ENCODE assay signal across 1 cellular context in genomic region chr2:44044281-44044720, GRCh38.
A peak's percentile ranks its signal among the peaks of the same experiment; 100 is the strongest.
TF ChIP-seq lines count a peak whose summit lies in the region.

No MANE protein-coding gene starts in this region.

TF ChIP-seq in K562, 482 proteins besides CTCF, POLR2A, EP300 and RAD21 (continued from another document and continues in another):
- TF ChIP-seq ZEB2 (IDR thresholded peaks at IDR 0.05) = 0 out of 2 replicates have a peak, but pooled peaks have one; percentile 11
- TF ChIP-seq RBM15 (IDR thresholded peaks at IDR 0.05; ENCODE audit: insufficient read depth, low read length) = no peak
- no peak for TF ChIP-seq RBBP5 (IDR thresholded peaks at IDR 0.05; ENCODE audit: borderline replicate concordance, insufficient read depth, low read length, poor library complexity, severe bottlenecking)
- no peak for TF ChIP-seq ZNF274 (IDR thresholded peaks at IDR 0.05; ENCODE audit: borderline replicate concordance, low read depth, low read length)
- TF ChIP-seq ZNF12 (CRISPR knock-in tag; IDR thresholded peaks at IDR 0.05) = no peak
- no peak for TF ChIP-seq MCM3 (IDR thresholded peaks at IDR 0.05)
- TF ChIP-seq FOSL1 (tag; conservative IDR thresholded peaks at IDR 0.05) = no peak
- no peak for TF ChIP-seq CUX1 (CRISPR knock-in tag; IDR thresholded peaks at IDR 0.05)
- TF ChIP-seq NR1H2 (CRISPR knock-in tag; IDR thresholded peaks at IDR 0.05) = no peak
- no peak for TF ChIP-seq SREBF2 (CRISPR knock-in tag; IDR thresholded peaks at IDR 0.05)
- no peak for TF ChIP-seq FOXM1 (IDR thresholded peaks at IDR 0.05; ENCODE audit: low read depth)
- no peak for TF ChIP-seq FOXM1 (CRISPR knock-in tag; IDR thresholded peaks at IDR 0.05; ENCODE audit: low read depth)
- no peak for TF ChIP-seq ARID3A (IDR thresholded peaks at IDR 0.05; ENCODE audit: borderline replicate concordance, low read depth, low read length)
- TF ChIP-seq ZNF263 (CRISPR knock-in tag; IDR thresholded peaks at IDR 0.05; ENCODE audit: borderline replicate concordance) = no peak
- TF ChIP-seq ZC3H8 (IDR thresholded peaks at IDR 0.05) = no peak
- no peak for TF ChIP-seq PATZ1 (CRISPR knock-in tag; IDR thresholded peaks at IDR 0.05; ENCODE audit: borderline replicate concordance)
- TF ChIP-seq ZNF449 (CRISPR knock-in tag; IDR thresholded peaks at IDR 0.05) = no peak
- no peak for TF ChIP-seq CEBPB (tag; IDR thresholded peaks at IDR 0.05)
- TF ChIP-seq RNF219 (CRISPR knock-in tag; IDR thresholded peaks at IDR 0.05) = no peak
- TF ChIP-seq CREB1 (IDR thresholded peaks at IDR 0.05) = no peak
- TF ChIP-seq CREB1 (CRISPR knock-in tag; IDR thresholded peaks at IDR 0.05) = no peak
- no peak for TF ChIP-seq SIRT6 (IDR thresholded peaks at IDR 0.05; ENCODE audit: low read depth, low read length)
- TF ChIP-seq HDAC6 (IDR thresholded peaks at IDR 0.05; ENCODE audit: low read depth, low read length) = no peak
- TF ChIP-seq ZNF644 (tag; IDR thresholded peaks at IDR 0.05; ENCODE audit: low read depth) = no peak
- no peak for TF ChIP-seq DNMT1 (IDR thresholded peaks at IDR 0.05)
- TF ChIP-seq CSDE1 (IDR thresholded peaks at IDR 0.05) = no peak
- TF ChIP-seq CTBP1 (IDR thresholded peaks at IDR 0.05; ENCODE audit: borderline replicate concordance) = no peak
- no peak for TF ChIP-seq GTF3C2 (IDR thresholded peaks at IDR 0.05; ENCODE audit: borderline replicate concordance, extremely low read depth, insufficient read length)
- TF ChIP-seq STAT6 (CRISPR knock-in tag; IDR thresholded peaks at IDR 0.05) = no peak
